ENCODE assay signal across 9 cellular contexts in the genomic region with DNA sequence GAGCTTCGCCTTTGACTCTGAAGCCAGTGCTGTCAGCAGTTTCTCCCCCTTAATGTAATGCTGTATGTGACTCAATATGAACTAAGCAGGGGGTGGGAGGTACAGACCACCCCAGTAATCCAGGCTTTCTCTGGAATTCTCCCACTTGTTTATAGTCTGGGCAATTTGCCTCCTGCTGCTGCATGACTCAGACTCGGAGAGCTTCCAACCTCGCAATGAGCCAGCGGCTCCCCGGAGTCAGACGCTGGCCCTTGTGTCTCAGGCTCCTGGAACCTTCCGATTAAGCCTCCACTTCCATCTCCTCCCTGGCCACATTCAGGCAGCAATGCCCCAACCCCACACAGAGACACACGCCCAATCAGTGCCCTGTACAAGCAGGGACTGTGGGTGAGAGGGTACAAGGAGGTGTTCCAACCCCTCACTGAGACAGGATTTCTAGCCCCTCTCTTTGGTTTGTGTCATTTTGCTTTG.
DNase-seq lines count a peak whose midpoint lies in the region; ATAC-seq and TF ChIP-seq lines count a peak whose summit lies in the region.
"Had no signal": no experiment of that assay in that cellular context is flagged by ENCODE, and none has a peak within 500 bp of the region (broad histone marks: within the 10 kb centered on the region; RNA-seq: fewer than 3 reads in every experiment).

No MANE protein-coding gene starts in this region.

- ATAC-seq in HG03135 (IDR thresholded peaks at IDR 0.05; ENCODE audit: unreplicated experiment) (no peak), GM18873 (IDR thresholded peaks at IDR 0.05; ENCODE audit: low FRiP score, unreplicated experiment) (no peak)

- TF ChIP-seq CTCF in AG09309 (IDR thresholded peaks at IDR 0.05; ENCODE audit: control insufficient read depth, insufficient read depth, low read depth, low read length, missing control alignments): no peak

- H3K36me3 Mint-ChIP-seq in activated naive CD8-positive, alpha-beta T cell treated with anti-CD3 and anti-CD28 coated beads for 36 hours: no peaks in the 10 kb centered on the region

- peak overlapping the region; percentile 17 for H3K27ac ChIP-seq in epithelial cell of prostate
- H3K27ac ChIP-seq in muscle layer of duodenum (ENCODE audit: low read length): peak overlapping the region; percentile 85
- no peak overlapping the region for H3K27ac ChIP-seq in effector memory CD4-positive, alpha-beta T cell (ENCODE audit: insufficient read depth, low read length, poor library complexity, severe bottlenecking)

- H3K27me3 ChIP-seq in muscle layer of duodenum (ENCODE audit: low read depth, low read length): no peaks in the 10 kb centered on the region
- no peaks in the 10 kb centered on the region for H3K27me3 ChIP-seq in effector memory CD4-positive, alpha-beta T cell (replicated peaks; ENCODE audit: control insufficient read depth, insufficient read depth, low read length, poor library complexity, severe bottlenecking)

- H3K4me1 ChIP-seq in muscle layer of duodenum (ENCODE audit: control insufficient read depth in 1 of 2, insufficient read depth in 2 of 2, low read length in 2 of 2): peaks cover 12 to 16% of the 10 kb centered on the region in 2 donors
- no peaks in the 10 kb centered on the region for H3K4me1 ChIP-seq in effector memory CD4-positive, alpha-beta T cell (ENCODE audit: control insufficient read depth, insufficient read depth, low read length, poor library complexity, severe bottlenecking)

- no peak overlapping the region for H3K4me3 Mint-ChIP-seq in activated naive CD8-positive, alpha-beta T cell treated with anti-CD3 and anti-CD28 coated beads for 36 hours
- H3K4me3 Mint-ChIP-seq: activated B cell treated with CpG ODN at 0.5 μM for 24 hours had no signal

- peaks cover 14% of the 10 kb centered on the region for H3K27me3 Mint-ChIP-seq in activated naive CD8-positive, alpha-beta T cell treated with anti-CD3 and anti-CD28 coated beads for 36 hours

- H3K27ac Mint-ChIP-seq in activated naive CD8-positive, alpha-beta T cell treated with anti-CD3 and anti-CD28 coated beads for 36 hours: no peak overlapping the region
- H3K27ac Mint-ChIP-seq: activated B cell treated with CpG ODN at 0.5 μM for 24 hours had no signal

- H3K36me3 ChIP-seq in muscle layer of duodenum (ENCODE audit: control insufficient read depth in 1 of 2, insufficient read depth in 2 of 2, low read length in 2 of 2): peaks cover 0 to 3% of the 10 kb centered on the region in 2 donors
- H3K36me3 ChIP-seq in effector memory CD4-positive, alpha-beta T cell (ENCODE audit: control insufficient read depth, insufficient read depth, low read length): no peaks in the 10 kb centered on the region

- no peaks in the 10 kb centered on the region for H3K9me3 Mint-ChIP-seq in activated naive CD8-positive, alpha-beta T cell treated with anti-CD3 and anti-CD28 coated beads for 36 hours
- H3K9me3 Mint-ChIP-seq: activated B cell treated with CpG ODN at 0.5 μM for 24 hours had no signal

- peak; percentile 92 for DNase-seq in AG09309 (ENCODE audit: low read depth)
- DNase-seq in NCI-H345 (lab: John Stamatoyannopoulos, UW): peak; percentile 61
- DNase-seq in epithelial cell of prostate (ENCODE audit: low read depth, low spot score): peak; percentile 29
- no peak for DNase-seq in effector memory CD4-positive, alpha-beta T cell
- no peak for DNase-seq in activated naive CD8-positive, alpha-beta T cell treated with anti-CD3 and anti-CD28 coated beads for 36 hours
- DNase-seq: activated B cell treated with CpG ODN at 0.5 μM for 24 hours had no signal

- no peaks in the 10 kb centered on the region for H3K4me1 Mint-ChIP-seq in activated naive CD8-positive, alpha-beta T cell treated with anti-CD3 and anti-CD28 coated beads for 36 hours
- H3K4me1 Mint-ChIP-seq: activated B cell treated with CpG ODN at 0.5 μM for 24 hours had no signal

- H3K4me3 ChIP-seq in AG09309 (ENCODE audit: control insufficient read depth, low read depth, low read length) (no peak overlapping the region), muscle layer of duodenum (ENCODE audit: low read depth in 1 of 2, low read length in 2 of 2) (no peak overlapping the region)
- H3K4me3 ChIP-seq in effector memory CD4-positive, alpha-beta T cell (ENCODE audit: insufficient read depth, low read depth, low read length, poor library complexity, severe bottlenecking): no peak overlapping the region

- H3K9me3 ChIP-seq in muscle layer of duodenum (ENCODE audit: control insufficient read depth in 1 of 2, low read length in 2 of 2): peaks cover 8 to 9% of the 10 kb centered on the region in 2 donors
- no peaks in the 10 kb centered on the region for H3K9me3 ChIP-seq in effector memory CD4-positive, alpha-beta T cell (ENCODE audit: control insufficient read depth, low read length)

Comparison
In these comparisons a context has a peak if more than half of its experiments do, and no peak if none do; other contexts are left out.
1. DNase-seq: peak in AG09309 (single experiment), NCI-H345 (single experiment) and epithelial cell of prostate (single experiment); none in effector memory CD4-positive, alpha-beta T cell (0 of 3) and activated naive CD8-positive, alpha-beta T cell treated with anti-CD3 and anti-CD28 coated beads for 36 hours (single experiment).